9 cellular contexts compared by ENCODE assay signal in genomic region chr21:33025471-33026298, GRCh38. TPM values are rescaled to one million over a fixed set of nuclear protein-coding genes. Genes with fewer than 3 reads are reported as not detected.
DNase-seq lines count a peak whose midpoint lies in the region; TF ChIP-seq lines count a peak whose summit lies in the region.
"Had no signal": no experiment of that assay in that cellular context is flagged by ENCODE, and none has a peak within 500 bp of the region (broad histone marks: within the 10 kb centered on the region; RNA-seq: fewer than 3 reads in every experiment).

Gene OLIG2 (plus strand): TSS chr21:33025935. CDS start chr21:33026863, 928 bp downstream.

- in situ Hi-C loops in brain microvascular endothelial cell (cut with HindIII; ENCODE audit: low pct_ligation_motif_present, low sequenced_read_pairs), result no loop called here

- no peak for TF ChIP-seq POLR2A in prostate gland (IDR thresholded peaks at IDR 0.05)

- peaks cover 34% of the 10 kb centered on the region for H3K4me1 Mint-ChIP-seq in neural crest cell

- H3K27me3 Mint-ChIP-seq in neural crest cell (ENCODE audit: low read depth), result peaks cover 94% of the 10 kb centered on the region

- peaks cover 99% of the 10 kb centered on the region for H3K27me3 ChIP-seq in brain microvascular endothelial cell (replicated peaks)
- peaks cover 88% of the 10 kb centered on the region for H3K27me3 ChIP-seq in prostate gland (replicated peaks; ENCODE audit: insufficient read depth)

- H3K36me3 Mint-ChIP-seq in neural crest cell (ENCODE audit: low read depth), result peaks cover 2% of the 10 kb centered on the region

- H3K36me3 ChIP-seq in brain microvascular endothelial cell (replicated peaks), result no peaks in the 10 kb centered on the region
- no peaks in the 10 kb centered on the region for H3K36me3 ChIP-seq in prostate gland

- no peak within 1 kb of the TSS for H3K4me3 ChIP-seq in brain microvascular endothelial cell (ENCODE audit: low read depth, low read length)
- no peak within 1 kb of the TSS for H3K4me3 ChIP-seq in prostate gland
- H3K4me3 ChIP-seq: lung had no signal

- no peaks in the 10 kb centered on the region for H3K9me3 Mint-ChIP-seq in neural crest cell

- DNase-seq in Daoy (ENCODE audit: low read depth) (peak; percentile 95), NCI-H1105 treated with DMSO at 0.1 percent for 48 hours (lab: John Stamatoyannopoulos, UW) (peak; percentile 89), astrocyte of the hippocampus (ENCODE audit: low read depth, low spot score) (peak; percentile 67), neural crest cell (ENCODE audit: low read depth, low spot score) (peak; percentile 75), brain microvascular endothelial cell (no peak), DMS153 treated with DMSO at 0.1 percent for 48 hours (lab: John Stamatoyannopoulos, UW; ENCODE audit: unreplicated experiment) (no peak), prostate gland (ENCODE audit: low spot score) (no peak), KG1 (lab: John Stamatoyannopoulos, UW) (no peak)

- intact Hi-C loops in prostate gland (cut with DNase I), result no loop called here

- H3K4me3 Mint-ChIP-seq in neural crest cell, result peak within 1 kb of the TSS; percentile 87

- H3K4me1 ChIP-seq in prostate gland (replicated peaks), result no peaks in the 10 kb centered on the region

- no peak for TF ChIP-seq CTCF in neural crest cell (conservative IDR thresholded peaks at IDR 0.05)
- TF ChIP-seq CTCF in brain microvascular endothelial cell (IDR thresholded peaks at IDR 0.05; ENCODE audit: low read depth, low read length, missing control alignments), result no peak
- TF ChIP-seq CTCF in prostate gland (IDR thresholded peaks at IDR 0.05), result no peak

- H3K9me3 ChIP-seq in prostate gland, result no peaks in the 10 kb centered on the region

- H3K27ac ChIP-seq in brain microvascular endothelial cell, result no peak within 1 kb of the TSS
- H3K27ac ChIP-seq in prostate gland, result no peak within 1 kb of the TSS

- WGBS in prostate gland, result 3% methylated on average over 30 of the region's 52 CpGs

- peak within 1 kb of the TSS; percentile 73 for H3K27ac Mint-ChIP-seq in neural crest cell (ENCODE audit: unreplicated experiment)

RNA-seq across cellular contexts. Expression of gene OLIG2, which starts in this region (rescaled TPM):
- total RNA-seq in Daoy (2014; rRNA removed; shearing (Covaris generic)), result 1.3 and 3.1 TPM in 2 replicates
- total RNA-seq in neural crest cell (5.4 TPM in 2 replicates), prostate gland (not detected)

Comparison
In these comparisons a context has a peak if more than half of its experiments do, and no peak if none do; other contexts are left out.
1. DNase-seq: peak in Daoy (single experiment), NCI-H1105 treated with DMSO at 0.1 percent for 48 hours (single experiment), astrocyte of the hippocampus (single experiment) and neural crest cell (single experiment); none in brain microvascular endothelial cell (single experiment), DMS153 treated with DMSO at 0.1 percent for 48 hours (single experiment), prostate gland (single experiment) and KG1 (single experiment).